In the genomic region with DNA sequence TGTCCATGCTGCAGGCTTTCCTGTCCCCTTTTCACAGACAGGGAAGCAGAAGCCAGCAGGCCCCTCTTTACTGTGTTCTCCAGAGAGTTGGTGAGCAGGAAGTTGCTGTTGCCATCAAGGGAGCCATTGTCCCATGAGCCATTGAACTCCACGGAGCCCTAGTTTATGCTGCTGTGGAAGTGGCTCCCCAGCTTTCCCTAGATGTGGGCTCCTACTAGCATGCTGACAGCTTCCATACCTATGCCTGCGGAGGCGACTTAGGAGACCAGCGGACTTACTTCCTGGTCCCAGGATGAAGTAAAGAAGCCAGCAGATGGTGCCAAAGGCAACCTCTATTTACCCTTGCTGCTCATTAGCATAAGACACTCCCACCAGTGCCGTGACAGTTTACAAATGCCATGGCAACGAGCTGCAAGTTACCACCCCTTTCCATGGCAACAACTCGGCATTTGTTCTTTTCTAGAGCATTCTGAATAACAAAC, we compare ENCODE assay signal across 8 cellular contexts. TPM values are rescaled to one million over a fixed set of nuclear protein-coding genes. Genes with fewer than 3 reads are reported as not detected.
A peak's percentile ranks its signal among the peaks of the same experiment; 100 is the strongest.
DNase-seq lines count a peak whose midpoint lies in the region; ATAC-seq, FAIRE-seq and TF ChIP-seq lines count a peak whose summit lies in the region.

No MANE protein-coding gene starts in this region.

- no peak overlapping the region for H3K27ac Mint-ChIP-seq in activated CD4-positive, alpha-beta T cell treated with anti-CD3 and anti-CD28 coated beads, Interleukin-2, amount 10 ng/mL, durations not matched to agents 7 days and 5 days

- H3K27me3 ChIP-seq in pancreas: no peaks in the 10 kb centered on the region

- FAIRE-seq in pancreas (lab: Jason Lieb, UNC): no peak

- peaks cover 11% of the 10 kb centered on the region for H3K36me3 Mint-ChIP-seq in activated CD4-positive, alpha-beta T cell treated with anti-CD3 and anti-CD28 coated beads, Interleukin-2, amount 10 ng/mL, durations not matched to agents 7 days and 5 days (ENCODE audit: low read depth)

- H3K4me1 Mint-ChIP-seq in activated CD4-positive, alpha-beta T cell treated with anti-CD3 and anti-CD28 coated beads, Interleukin-2, amount 10 ng/mL, durations not matched to agents 7 days and 5 days: peaks cover 22% of the 10 kb centered on the region

- peaks cover 21% of the 10 kb centered on the region for H3K27me3 Mint-ChIP-seq in activated CD4-positive, alpha-beta T cell treated with anti-CD3 and anti-CD28 coated beads, Interleukin-2, amount 10 ng/mL, durations not matched to agents 7 days and 5 days

- H3K4me1 ChIP-seq in pancreas: no peaks in the 10 kb centered on the region

- DNase-seq in activated CD4-positive, alpha-beta T cell treated with anti-CD3 and anti-CD28 coated beads, Interleukin-2, amount 10 ng/mL, durations not matched to agents 7 days and 5 days: peak; percentile 43
- DNase-seq in activated CD4-positive, alpha-beta T cell treated with anti-CD3 and anti-CD28 coated beads, Interleukin-2, amount 50 U/mL, for 4 hours: no peak
- DNase-seq in NCI-H460 (ENCODE audit: extremely low read depth, low read depth): peak; percentile 56
- peak; percentile 73 for DNase-seq in ecto neural progenitor cell (ENCODE audit: low spot score)
- DNase-seq in pancreas: peak in 4 of 6 donors; percentile 34 to 55 (median 42)
- DNase-seq in activated CD8-positive, alpha-beta memory T cell treated with anti-CD3 and anti-CD28 coated beads, Interleukin-2, amount 50 U/mL, for 48 hours: no peak
- no peak for DNase-seq in GM19240 (ENCODE audit: insufficient read length, low spot score)

- CTCF ChIA-PET in activated CD4-positive, alpha-beta T cell treated with anti-CD3 and anti-CD28 coated beads, Interleukin-2, amount 10 ng/mL, durations not matched to agents 7 days and 5 days (lab: Charles Lee): interaction anchor here (0.9 to 1.5 kb wide), 3 partner anchors 35 to 96 kb away, joined by 3 read pairs; no protein-coding TSS in a partner anchor

- H3K27ac ChIP-seq in pancreas: no peak overlapping the region

- intact Hi-C loops in pancreas (cut with DNase I): no loop called here

- ATAC-seq in pancreas (peak; percentile 67 to 87 (median 85)), GM18858 (IDR thresholded peaks at IDR 0.05; ENCODE audit: unreplicated experiment) (no peak)

- POLR2A ChIA-PET in activated CD4-positive, alpha-beta T cell treated with anti-CD3 and anti-CD28 coated beads, Interleukin-2, amount 10 ng/mL, durations not matched to agents 7 days and 5 days (lab: Charles Lee): no interaction called here

- no peaks in the 10 kb centered on the region for H3K36me3 ChIP-seq in pancreas

- H3K9me3 ChIP-seq in pancreas: no peaks in the 10 kb centered on the region

- peaks cover 20% of the 10 kb centered on the region for H3K9me3 Mint-ChIP-seq in activated CD4-positive, alpha-beta T cell treated with anti-CD3 and anti-CD28 coated beads, Interleukin-2, amount 10 ng/mL, durations not matched to agents 7 days and 5 days

- no peak for TF ChIP-seq CTCF in pancreas (IDR thresholded peaks at IDR 0.05)

- WGBS in pancreas, 2 donors: 24 to 38% methylated on average over 7 of the region's 7 CpGs

- no peak overlapping the region for H3K4me3 Mint-ChIP-seq in activated CD4-positive, alpha-beta T cell treated with anti-CD3 and anti-CD28 coated beads, Interleukin-2, amount 10 ng/mL, durations not matched to agents 7 days and 5 days

- no peak overlapping the region for H3K4me3 ChIP-seq in pancreas

RNA-seq across cellular contexts. Expression of a gene that starts 30.8 kb away (rescaled TPM):
- 100 to 1,000 TPM; 207 to 238 TPM for total RNA-seq in activated CD4-positive, alpha-beta T cell treated with anti-CD3 and anti-CD28 coated beads, Interleukin-2, amount 10 ng/mL, durations not matched to agents 7 days and 5 days
- total RNA-seq in NCI-H460 (2014; rRNA removed; shearing (Covaris generic)): 140 and 170 TPM in 2 replicates
- polyA plus RNA-seq in NCI-H460 (2014; cell fraction: nucleus; rRNA removed): 102 and 111 TPM in 2 replicates
- 100 to 1,000 TPM in 1 of 6 donors, 10 to 100 TPM in 5; 40.2 to 104 (median 67.3) TPM for total RNA-seq in pancreas
- 10 to 100 TPM; 62.1 to 86.7 TPM for polyA plus RNA-seq in pancreas

RNA-seq across cellular contexts. Expression of a gene that starts 43.0 kb away (rescaled TPM):
- 10 to 100 TPM; 56.5 to 64.8 TPM for total RNA-seq in activated CD4-positive, alpha-beta T cell treated with anti-CD3 and anti-CD28 coated beads, Interleukin-2, amount 10 ng/mL, durations not matched to agents 7 days and 5 days
- 32.5 and 48.4 TPM in 2 replicates for total RNA-seq in NCI-H460 (2014; rRNA removed; shearing (Covaris generic))
- 22.0 and 36.2 TPM in 2 replicates for polyA plus RNA-seq in NCI-H460 (2014; cell fraction: nucleus; rRNA removed)
- total RNA-seq in pancreas: 10 to 100 TPM; 27.0 to 43.8 (median 34.3) TPM
- 10 to 100 TPM; 23.7 to 32.1 TPM for polyA plus RNA-seq in pancreas

Comparison
In these comparisons a context has a peak if more than half of its experiments do, and no peak if none do; other contexts are left out.
1. DNase-seq: peak in activated CD4-positive, alpha-beta T cell treated with anti-CD3 and anti-CD28 coated beads, Interleukin-2, amount 10 ng/mL, durations not matched to agents 7 days and 5 days (single experiment), NCI-H460 (single experiment), ecto neural progenitor cell (single experiment) and pancreas (4 of 6); none in activated CD4-positive, alpha-beta T cell treated with anti-CD3 and anti-CD28 coated beads, Interleukin-2, amount 50 U/mL, for 4 hours (0 of 2), activated CD8-positive, alpha-beta memory T cell treated with anti-CD3 and anti-CD28 coated beads, Interleukin-2, amount 50 U/mL, for 48 hours (single experiment) and GM19240 (single experiment).